Comparison of ENCODE assay signal across 27 cellular contexts in genomic region chr1:213332491-213332890, GRCh38.
"Had no signal": no experiment of that assay in that cellular context is flagged by ENCODE, and none has a peak within 500 bp of the region (broad histone marks: within the 10 kb centered on the region; RNA-seq: fewer than 3 reads in every experiment).

No MANE protein-coding gene starts in this region.

- H3K27ac ChIP-seq: breast epithelium, heart left ventricle, left lung, lower lobe of right lung, ovary, vagina had no signal

- H3K4me1 ChIP-seq: breast epithelium, left lung, lower lobe of right lung, vagina had no signal

- H3K4me3 ChIP-seq: breast epithelium, heart left ventricle, left lung, lower lobe of right lung, ovary, vagina had no signal

- H3K27ac Mint-ChIP-seq: activated CD4-positive, alpha-beta memory T cell treated with anti-CD3 and anti-CD28 coated beads for 36 hours; activated CD4-positive, alpha-beta T cell treated with anti-CD3 and anti-CD28 coated beads, Interleukin-2, amount 10 ng/mL, durations not matched to agents 24 days and 14 days; activated naive CD4-positive, alpha-beta T cell treated with anti-CD3 and anti-CD28 coated beads, Interleukin-2, amount 50 U/mL, for 72 hours; activated T-cell treated with anti-CD3 and anti-CD28 coated beads, Interleukin-2, amount 50 U/mL, for 24 hours; nephron progenitor cell; progenitor cell of endocrine pancreas; stimulated activated memory B cell treated with anti-CD40 and anti-IgM and Interleukin-4, amounts not matched to agents 10 μg/mL and 1 μg/mL and 100 μg/mL, for 72 hours; stimulated activated naive CD8-positive, alpha-beta T cell treated with anti-CD3 and anti-CD28 coated beads, Interleukin-15, amount 100 ng/mL, for 72 hours; T-helper 17 cell; type B pancreatic cell had no signal

- H3K9me3 Mint-ChIP-seq: activated CD4-positive, alpha-beta memory T cell treated with anti-CD3 and anti-CD28 coated beads for 36 hours; activated CD4-positive, alpha-beta T cell treated with anti-CD3 and anti-CD28 coated beads, Interleukin-2, amount 10 ng/mL, durations not matched to agents 24 days and 14 days; activated naive CD4-positive, alpha-beta T cell treated with anti-CD3 and anti-CD28 coated beads, Interleukin-2, amount 50 U/mL, for 72 hours; activated T-cell treated with anti-CD3 and anti-CD28 coated beads, Interleukin-2, amount 50 U/mL, for 24 hours; nephron progenitor cell; stimulated activated memory B cell treated with anti-CD40 and anti-IgM and Interleukin-4, amounts not matched to agents 10 μg/mL and 1 μg/mL and 100 μg/mL, for 72 hours; stimulated activated naive CD8-positive, alpha-beta T cell treated with anti-CD3 and anti-CD28 coated beads, Interleukin-15, amount 100 ng/mL, for 72 hours; type B pancreatic cell had no signal

- FAIRE-seq: endothelial cell of umbilical vein, small intestine had no signal

- H3K36me3 Mint-ChIP-seq: activated CD4-positive, alpha-beta memory T cell treated with anti-CD3 and anti-CD28 coated beads for 36 hours; activated naive CD4-positive, alpha-beta T cell treated with anti-CD3 and anti-CD28 coated beads, Interleukin-2, amount 50 U/mL, for 72 hours; stimulated activated memory B cell treated with anti-CD40 and anti-IgM and Interleukin-4, amounts not matched to agents 10 μg/mL and 1 μg/mL and 100 μg/mL, for 72 hours; type B pancreatic cell had no signal

- H3K4me1 Mint-ChIP-seq: activated CD4-positive, alpha-beta T cell treated with anti-CD3 and anti-CD28 coated beads, Interleukin-2, amount 10 ng/mL, durations not matched to agents 24 days and 14 days; stimulated activated memory B cell treated with anti-CD40 and anti-IgM and Interleukin-4, amounts not matched to agents 10 μg/mL and 1 μg/mL and 100 μg/mL, for 72 hours; stimulated activated naive CD8-positive, alpha-beta T cell treated with anti-CD3 and anti-CD28 coated beads, Interleukin-15, amount 100 ng/mL, for 72 hours; T-helper 17 cell had no signal

- H3K36me3 ChIP-seq: breast epithelium, heart left ventricle, left lung, lower lobe of right lung, ovary, vagina had no signal

- ATAC-seq: activated naive CD4-positive, alpha-beta T cell treated with anti-CD3 and anti-CD28 coated beads, Interleukin-2, amount 50 U/mL, for 72 hours; heart left ventricle; left lung; lower lobe of right lung; sciatic nerve; stimulated activated memory B cell treated with anti-CD40 and anti-IgM and Interleukin-4, amounts not matched to agents 10 μg/mL and 1 μg/mL and 100 μg/mL, for 72 hours; stimulated activated naive CD8-positive, alpha-beta T cell treated with anti-CD3 and anti-CD28 coated beads, Interleukin-15, amount 100 ng/mL, for 72 hours; T-helper 17 cell had no signal

- H3K9me3 ChIP-seq: breast epithelium, heart left ventricle, left lung, lower lobe of right lung, ovary, vagina had no signal

- H3K4me3 Mint-ChIP-seq: activated CD4-positive, alpha-beta memory T cell treated with anti-CD3 and anti-CD28 coated beads for 36 hours; activated CD4-positive, alpha-beta T cell treated with anti-CD3 and anti-CD28 coated beads, Interleukin-2, amount 10 ng/mL, durations not matched to agents 24 days and 14 days; activated T-cell treated with anti-CD3 and anti-CD28 coated beads, Interleukin-2, amount 50 U/mL, for 24 hours; nephron progenitor cell; stimulated activated memory B cell treated with anti-CD40 and anti-IgM and Interleukin-4, amounts not matched to agents 10 μg/mL and 1 μg/mL and 100 μg/mL, for 72 hours; stimulated activated naive CD8-positive, alpha-beta T cell treated with anti-CD3 and anti-CD28 coated beads, Interleukin-15, amount 100 ng/mL, for 72 hours; T-helper 17 cell; type B pancreatic cell had no signal

- DNase-seq: activated CD4-positive, alpha-beta memory T cell treated with anti-CD3 and anti-CD28 coated beads for 36 hours; activated CD4-positive, alpha-beta T cell treated with anti-CD3 and anti-CD28 coated beads, Interleukin-2, amount 10 ng/mL, durations not matched to agents 24 days and 14 days; activated CD4-positive, CD25-positive, alpha-beta regulatory T cell treated with anti-CD3 and anti-CD28 coated beads, Interleukin-2, amount 50 U/mL, for 72 hours; activated CD8-positive, alpha-beta memory T cell treated with anti-CD3 and anti-CD28 coated beads, Interleukin-2, amount 50 U/mL, for 48 hours; activated gamma-delta T cell treated with Interleukin-2 at 50 U/mL for 16 hours; activated T-cell treated with anti-CD3 and anti-CD28 coated beads, Interleukin-2, amount 50 U/mL, for 24 hours; central memory CD4-positive, alpha-beta T cell; heart left ventricle; left lung; lower lobe of right lung; mesendoderm; nephron progenitor cell; ovary; small intestine; stimulated activated CD4-positive, alpha-beta T cell treated with anti-CD3 and anti-CD28 coated beads, Interleukin-4, amount 100 ng/mL, for 24 hours; stimulated activated naive CD8-positive, alpha-beta T cell treated with anti-CD3 and anti-CD28 coated beads, Interleukin-15, amount 100 ng/mL, for 72 hours; substantia nigra; T-helper 17 cell; T1000 had no signal

- H3K27me3 Mint-ChIP-seq: progenitor cell of endocrine pancreas; stimulated activated naive CD8-positive, alpha-beta T cell treated with anti-CD3 and anti-CD28 coated beads, Interleukin-15, amount 100 ng/mL, for 72 hours; type B pancreatic cell had no signal
